Comparison of ENCODE assay signal across 8 cellular contexts in the genomic region with DNA sequence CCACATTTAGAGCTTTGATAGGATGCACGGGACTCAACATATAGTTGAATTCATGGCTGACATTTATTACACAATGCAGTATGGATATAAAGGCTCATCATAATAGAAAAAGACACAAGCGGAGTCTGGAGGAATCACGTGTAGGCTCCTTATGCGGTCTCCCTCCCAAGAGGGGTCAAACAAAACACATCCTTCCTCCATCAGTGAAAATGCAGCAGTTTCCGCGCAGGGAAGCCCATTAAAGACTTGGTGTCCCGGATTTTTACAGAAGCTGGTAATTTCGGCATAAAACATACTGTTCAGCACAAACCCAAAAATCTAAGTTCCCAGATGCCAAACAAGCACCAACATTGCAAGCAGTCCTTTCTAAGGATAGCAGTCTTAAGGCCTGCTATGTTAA. TPM values are rescaled to one million over a fixed set of nuclear protein-coding genes. Genes with fewer than 3 reads are reported as not detected.
A peak's percentile ranks its signal among the peaks of the same experiment; 100 is the strongest.
DNase-seq lines count a peak whose midpoint lies in the region; ATAC-seq and TF ChIP-seq lines count a peak whose summit lies in the region.

No MANE protein-coding gene starts in this region.

- WGBS in spleen, 5 donors: 53 to 74% (median 64%) methylated on average over 8 of the region's 8 CpGs
- WGBS in thyroid gland, 2 donors: 72 to 77% methylated on average over 8 of the region's 8 CpGs

- no peaks in the 10 kb centered on the region for H3K27me3 ChIP-seq in spleen (replicated peaks in 1 of 7)
- no peaks in the 10 kb centered on the region for H3K27me3 ChIP-seq in thyroid gland

- H3K4me1 ChIP-seq in spleen (peaks cover 9 to 33% (median 19%) of the 10 kb centered on the region in 6 donors), thyroid gland (peaks cover 6 to 10% of the 10 kb centered on the region in 2 donors)

- H3K4me3 ChIP-seq in SK-N-MC: peak overlapping the region; percentile 94
- H3K4me3 ChIP-seq in fibroblast of the aortic adventitia (ENCODE audit: low read depth, low read length): peak overlapping the region; percentile 82
- peak overlapping the region in 7 of 8 donors; percentile 70 to 88 (median 82) for H3K4me3 ChIP-seq in spleen
- H3K4me3 ChIP-seq in thyroid gland (replicated peaks in 1 of 3): peak overlapping the region in 1 of 3 donors; percentile 66

- TF ChIP-seq CTCF in fibroblast of the aortic adventitia (IDR thresholded peaks at IDR 0.05; ENCODE audit: insufficient read depth, low read length) (no peak), spleen (IDR thresholded peaks at IDR 0.05 in 8 of 11, conservative IDR thresholded peaks at IDR 0.05 in 3 of 11) (no peak), thyroid gland (IDR thresholded peaks at IDR 0.05) (no peak)

- H3K9ac ChIP-seq in SK-N-MC (ENCODE audit: insufficient read length): peak overlapping the region; percentile 79

- no peaks in the 10 kb centered on the region for H3K9me3 ChIP-seq in SK-N-MC (ENCODE audit: low read depth, low read length)
- H3K9me3 ChIP-seq in spleen: no peaks in the 10 kb centered on the region
- H3K9me3 ChIP-seq in thyroid gland: no peaks in the 10 kb centered on the region

- H3K27ac ChIP-seq in SK-N-MC (no peak overlapping the region), spleen (peak overlapping the region in 4 of 8 donors; percentile 85 to 90 (median 89)), thyroid gland (no peak overlapping the region)

- H3K36me3 ChIP-seq in SK-N-MC (ENCODE audit: insufficient read depth, low read length): peaks cover 5% of the 10 kb centered on the region; the same call in 1 of the 2 replicates
- peaks cover 0 to 9% (median 4%) of the 10 kb centered on the region in 6 donors for H3K36me3 ChIP-seq in spleen
- no peaks in the 10 kb centered on the region for H3K36me3 ChIP-seq in thyroid gland

- intact Hi-C loops in spleen (cut with DNase I; ENCODE audit: low total_unique reads): no loop called here
- intact Hi-C loops in thyroid gland (cut with DNase I): no loop called here

- TF ChIP-seq POLR2A in spleen (IDR thresholded peaks at IDR 0.05) (no peak), thyroid gland (IDR thresholded peaks at IDR 0.05) (no peak)

- peak; percentile 39 for DNase-seq in NCI-H82 (lab: John Stamatoyannopoulos, UW)
- DNase-seq in NCI-H82 treated with DMSO at 0.1 percent for 48 hours (lab: John Stamatoyannopoulos, UW; ENCODE audit: unreplicated experiment): no peak
- no peak for DNase-seq in SK-N-MC (ENCODE audit: low read depth, low spot score)
- peak; percentile 15 for DNase-seq in fibroblast of the aortic adventitia (ENCODE audit: low read depth)
- DNase-seq in spleen: no peak
- DNase-seq in thyroid gland: no peak

- no peak for ATAC-seq in activated CD4-positive, CD25-positive, alpha-beta regulatory T cell treated with anti-CD3 and anti-CD28 coated beads, Interleukin-2, amount 50 U/mL, for 24 hours
- ATAC-seq in esophagus mucosa: no peak

RNA-seq across cellular contexts. Expression of a gene that starts 1.1 kb away (rescaled TPM):
- total RNA-seq in fibroblast of the aortic adventitia (ENCODE audit: low replicate concordance): 23.7 and 24.2 TPM in 2 replicates
- total RNA-seq in spleen: 10 to 100 TPM; 14.6 to 42.2 (median 18.3) TPM
- polyA plus RNA-seq in spleen: 1 to 10 TPM; 3.6 to 4.9 (median 3.7) TPM
- total RNA-seq in thyroid gland: 10 to 100 TPM; 12.9 to 19.7 (median 16.5) TPM
- total RNA-seq in esophagus mucosa: 6.5 TPM

RNA-seq across cellular contexts. Expression of a gene that starts 54.4 kb away (rescaled TPM):
- 52.4 and 58.0 TPM in 2 replicates for total RNA-seq in fibroblast of the aortic adventitia (ENCODE audit: low replicate concordance)
- 10 to 100 TPM; 40.0 to 66.0 (median 44.5) TPM for total RNA-seq in spleen
- 10 to 100 TPM; 28.8 to 32.7 (median 30.0) TPM for polyA plus RNA-seq in spleen
- 100 to 1,000 TPM in 1 of 4 donors, 10 to 100 TPM in 3; 74.2 to 393 (median 92.2) TPM for total RNA-seq in thyroid gland
- 38.5 TPM for total RNA-seq in esophagus mucosa

Comparison
In these comparisons a context has a peak if more than half of its experiments do, and no peak if none do; other contexts are left out.
1. DNase-seq: peak in NCI-H82 (single experiment) and fibroblast of the aortic adventitia (single experiment); none in NCI-H82 treated with DMSO at 0.1 percent for 48 hours (single experiment), SK-N-MC (single experiment), spleen (single experiment) and thyroid gland (0 of 2).